8 cellular contexts compared by ENCODE assay signal in the genomic region with DNA sequence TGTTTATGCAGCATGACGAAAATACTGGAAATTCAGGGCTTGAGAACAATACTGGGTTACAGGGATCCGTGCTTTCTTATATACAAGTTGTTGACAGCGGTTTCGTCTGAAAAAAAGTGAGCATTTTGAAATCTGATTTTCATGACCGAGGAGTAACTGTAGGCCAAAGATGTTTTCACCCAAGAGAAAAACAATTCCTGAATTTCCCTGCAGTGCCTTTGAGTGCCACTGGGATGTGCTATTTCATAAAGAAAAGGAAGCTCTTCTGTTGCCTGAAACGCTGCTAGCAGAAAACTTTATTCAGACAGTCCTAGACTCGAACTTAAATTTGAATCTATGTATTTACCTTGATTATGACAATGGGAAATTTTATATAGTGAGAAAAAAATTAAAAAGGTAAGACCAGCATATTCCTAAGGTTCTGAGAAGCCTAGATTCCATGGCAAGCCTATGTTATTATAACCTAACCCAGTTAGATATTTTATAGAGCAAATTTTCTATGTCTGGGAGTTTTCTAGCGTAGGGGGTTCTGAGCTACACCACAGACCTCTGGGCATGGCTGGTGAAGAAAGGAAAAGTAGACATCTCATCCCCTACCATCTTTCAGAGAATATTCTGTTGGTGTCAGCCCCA. TPM values are rescaled to one million over a fixed set of nuclear protein-coding genes. Genes with fewer than 3 reads are reported as not detected.
DNase-seq lines count a peak whose midpoint lies in the region; ATAC-seq and TF ChIP-seq lines count a peak whose summit lies in the region.

No MANE protein-coding gene starts in this region.

- H3K4me3 Mint-ChIP-seq in activated B cell treated with CpG ODN at 0.5 μM for 24 hours, result no peak overlapping the region
- H3K4me3 Mint-ChIP-seq in naive thymus-derived CD4-positive, alpha-beta T cell, result no peak overlapping the region

- no peak overlapping the region for H3K4me3 ChIP-seq in HFF-Myc (replicated peaks; ENCODE audit: low read depth, low read length)
- H3K4me3 ChIP-seq in esophagus squamous epithelium, result no peak overlapping the region
- H3K4me3 ChIP-seq in naive thymus-derived CD4-positive, alpha-beta T cell (ENCODE audit: low read length), result no peak overlapping the region

- intact Hi-C loops in activated B cell treated with CpG ODN at 0.5 μM for 24 hours (cut with micrococcal nuclease) (loop anchor here (1.0 to 5.0 kb wide), 12 partner anchors 232 to 1422 kb away; a partner anchor contains a TSS), esophagus squamous epithelium (cut with DNase I) (no loop called here)
- intact Hi-C loops in naive thymus-derived CD4-positive, alpha-beta T cell (cut with micrococcal nuclease), result loop anchor here (1.0 to 5.0 kb wide), 14 partner anchors 232 to 1089 kb away; a partner anchor contains a TSS

- no peaks in the 10 kb centered on the region for H3K36me3 Mint-ChIP-seq in activated B cell treated with CpG ODN at 0.5 μM for 24 hours (ENCODE audit: low read depth)
- peaks cover 0 to 3% (median 0%) of the 10 kb centered on the region in 5 donors for H3K36me3 Mint-ChIP-seq in naive thymus-derived CD4-positive, alpha-beta T cell

- peaks cover 6% of the 10 kb centered on the region for H3K4me1 Mint-ChIP-seq in activated B cell treated with CpG ODN at 0.5 μM for 24 hours
- peaks cover 0 to 7% (median 0%) of the 10 kb centered on the region in 7 donors for H3K4me1 Mint-ChIP-seq in naive thymus-derived CD4-positive, alpha-beta T cell

- CTCF ChIA-PET in activated B cell treated with CpG ODN at 0.5 μM for 24 hours (lab: Charles Lee), result interaction anchor here (0.7 to 6.4 kb wide), 13 partner anchors 10 to 1051 kb away, joined by 3 to 124 read pairs (median 6); a partner anchor contains a TSS
- CTCF ChIA-PET in naive thymus-derived CD4-positive, alpha-beta T cell (lab: Charles Lee), result interaction anchor here (0.7 to 7.3 kb wide), 11 partner anchors 10 to 1422 kb away, joined by 4 to 91 read pairs (median 5); no protein-coding TSS in a partner anchor

- ATAC-seq in activated B cell treated with CpG ODN at 0.5 μM for 24 hours (ENCODE audit: low read depth) (peak; percentile 61), HG02678 (IDR thresholded peaks at IDR 0.05; ENCODE audit: unreplicated experiment) (no peak)
- ATAC-seq in naive thymus-derived CD4-positive, alpha-beta T cell, result peak; percentile 75

- no peaks in the 10 kb centered on the region for H3K27me3 Mint-ChIP-seq in activated B cell treated with CpG ODN at 0.5 μM for 24 hours
- peaks cover 0 to 22% (median 6%) of the 10 kb centered on the region in 5 donors for H3K27me3 Mint-ChIP-seq in naive thymus-derived CD4-positive, alpha-beta T cell

- peaks cover 0 to 19% (median 0%) of the 10 kb centered on the region in 3 donors for H3K4me1 ChIP-seq in esophagus squamous epithelium
- H3K4me1 ChIP-seq in naive thymus-derived CD4-positive, alpha-beta T cell (ENCODE audit: control insufficient read depth in 2 of 2, insufficient read depth in 2 of 2, low read length in 2 of 2), result no peaks in the 10 kb centered on the region

- H3K36me3 ChIP-seq in esophagus squamous epithelium, result no peaks in the 10 kb centered on the region
- no peaks in the 10 kb centered on the region for H3K36me3 ChIP-seq in naive thymus-derived CD4-positive, alpha-beta T cell (ENCODE audit: control insufficient read depth in 2 of 3, insufficient read depth in 3 of 3, low read length in 3 of 3)

- H3K9me3 ChIP-seq in esophagus squamous epithelium, result no peaks in the 10 kb centered on the region
- H3K9me3 ChIP-seq in naive thymus-derived CD4-positive, alpha-beta T cell (ENCODE audit: control insufficient read depth in 2 of 3, low read length in 3 of 3), result no peaks in the 10 kb centered on the region

- DNase-seq in activated gamma-delta T cell treated with Interleukin-2 at 50 U/mL for 16 hours (peak; percentile 26), activated gamma-delta T cell (lab: John Stamatoyannopoulos, UW) (no peak), HFF-Myc (ENCODE audit: extremely low read depth, low read depth) (peak; percentile 49), NCI-H2081 treated with DMSO at 0.1 percent for 48 hours (lab: John Stamatoyannopoulos, UW) (peak; percentile 18), activated B cell treated with CpG ODN at 0.5 μM for 24 hours (no peak), esophagus squamous epithelium (lab: John Stamatoyannopoulos, UW) (no peak)
- peak in 7 of 9 donors; percentile 4 to 53 (median 41) for DNase-seq in naive thymus-derived CD4-positive, alpha-beta T cell

- POLR2A ChIA-PET in activated B cell treated with CpG ODN at 0.5 μM for 24 hours (lab: Charles Lee), result interaction anchor here (0.9 kb wide), 1 partner anchor 1025 kb away, joined by 4 read pairs; no protein-coding TSS in a partner anchor
- POLR2A ChIA-PET in naive thymus-derived CD4-positive, alpha-beta T cell (lab: Charles Lee), result interaction anchor here (1.0 kb wide), 1 partner anchor 986 kb away, joined by 5 read pairs; no protein-coding TSS in a partner anchor

- peak; percentile 82 for TF ChIP-seq CTCF in HFF-Myc (IDR thresholded peaks at IDR 0.05; ENCODE audit: low read depth, low read length, missing control alignments)
- peak; percentile 76 for TF ChIP-seq CTCF in activated B cell treated with CpG ODN at 0.5 μM for 24 hours (IDR thresholded peaks at IDR 0.05)
- peak; percentile 72 to 93 (median 88) for TF ChIP-seq CTCF in esophagus squamous epithelium (IDR thresholded peaks at IDR 0.05)

- H3K9me3 Mint-ChIP-seq in activated B cell treated with CpG ODN at 0.5 μM for 24 hours, result peaks cover 2% of the 10 kb centered on the region
- H3K9me3 Mint-ChIP-seq in naive thymus-derived CD4-positive, alpha-beta T cell, result peaks cover 0 to 3% (median 0%) of the 10 kb centered on the region in 11 donors

- H3K27ac Mint-ChIP-seq in activated B cell treated with CpG ODN at 0.5 μM for 24 hours, result no peak overlapping the region
- no peak overlapping the region for H3K27ac Mint-ChIP-seq in naive thymus-derived CD4-positive, alpha-beta T cell

- TF ChIP-seq POLR2A in esophagus squamous epithelium (IDR thresholded peaks at IDR 0.05), result no peak

- 18 to 20% methylated on average over 8 of the region's 8 CpGs for WGBS in esophagus squamous epithelium, 2 donors

- H3K27me3 ChIP-seq in esophagus squamous epithelium, result peaks cover 0 to 6% (median 0%) of the 10 kb centered on the region in 4 donors
- H3K27me3 ChIP-seq in naive thymus-derived CD4-positive, alpha-beta T cell (ENCODE audit: control insufficient read depth in 2 of 2, insufficient read depth in 2 of 2, low read length in 2 of 2), result no peaks in the 10 kb centered on the region

- peak overlapping the region in 3 of 4 donors; percentile 45 to 66 (median 50) for H3K27ac ChIP-seq in esophagus squamous epithelium
- no peak overlapping the region for H3K27ac ChIP-seq in naive thymus-derived CD4-positive, alpha-beta T cell (ENCODE audit: low read depth, low read length)

RNA-seq across cellular contexts. Expression of a gene that starts 30.2 kb away (rescaled TPM):
- not detected in 2 replicates for total RNA-seq in activated B cell treated with CpG ODN at 0.5 μM for 24 hours
- total RNA-seq in esophagus squamous epithelium, result 1 to 10 TPM in 2 of 4 donors, under 1 TPM in 2; 0.40 to 6.6 (median 1.3) TPM
- not detected for total RNA-seq in naive thymus-derived CD4-positive, alpha-beta T cell
- under 1 TPM; 0.09 to 0.17 TPM for polyA plus RNA-seq in naive thymus-derived CD4-positive, alpha-beta T cell

Comparison
In these comparisons a context has a peak if more than half of its experiments do, and no peak if none do; other contexts are left out.
1. DNase-seq: peak in activated gamma-delta T cell treated with Interleukin-2 at 50 U/mL for 16 hours (single experiment), HFF-Myc (single experiment), NCI-H2081 treated with DMSO at 0.1 percent for 48 hours (single experiment) and naive thymus-derived CD4-positive, alpha-beta T cell (7 of 9); none in activated gamma-delta T cell (single experiment), activated B cell treated with CpG ODN at 0.5 μM for 24 hours (single experiment) and esophagus squamous epithelium (single experiment).
2. Peak in every context shown above with its lines, with median percentiles within 50 percentile points of each other: CTCF ChIP-seq.